9 cellular contexts compared by ENCODE assay signal in genomic region chr19:13260883-13261653, GRCh38.
A peak's percentile ranks its signal among the peaks of the same experiment; 100 is the strongest.
DNase-seq lines count a peak whose midpoint lies in the region; ATAC-seq, FAIRE-seq and TF ChIP-seq lines count a peak whose summit lies in the region.
"Had no signal": no experiment of that assay in that cellular context is flagged by ENCODE, and none has a peak within 500 bp of the region (broad histone marks: within the 10 kb centered on the region; RNA-seq: fewer than 3 reads in every experiment).

No MANE protein-coding gene starts in this region.

- H3K36me3 ChIP-seq in bronchial epithelial cell (ENCODE audit: control insufficient read depth, insufficient read depth, low read length): no peaks in the 10 kb centered on the region

- TF ChIP-seq CTCF in HFF-Myc (IDR thresholded peaks at IDR 0.05; ENCODE audit: low read depth, low read length, missing control alignments) (no peak), bronchial epithelial cell (IDR thresholded peaks at IDR 0.05; ENCODE audit: insufficient read depth, low read length, severe bottlenecking) (no peak)

- no peak overlapping the region for H3K4me3 ChIP-seq in HFF-Myc (replicated peaks; ENCODE audit: low read depth, low read length)
- H3K4me3 ChIP-seq in bronchial epithelial cell (ENCODE audit: low read depth, low read length): no peak overlapping the region

- no peaks in the 10 kb centered on the region for H3K27me3 ChIP-seq in bronchial epithelial cell (ENCODE audit: control insufficient read depth, insufficient read depth, low read length)

- no peak for TF ChIP-seq POLR2A in GM12891 (IDR thresholded peaks at IDR 0.05; ENCODE audit: low read depth, low read length)

- no peak for ATAC-seq in left lobe of liver

- FAIRE-seq in GM12891 (lab: Jason Lieb, UNC) (peak; percentile 94), bronchial epithelial cell (lab: Jason Lieb, UNC) (no peak)
- FAIRE-seq: TTC549 had no signal

- DNase-seq in GM12891 (ENCODE audit: insufficient read length, low spot score) (peak; percentile 65), HFF-Myc (ENCODE audit: extremely low read depth, low read depth) (peak; percentile 56), NOMO-1 treated with DMSO at 0.1 percent for 48 hours (lab: John Stamatoyannopoulos, UW; ENCODE audit: unreplicated experiment) (peak; percentile 90), bronchial epithelial cell (ENCODE audit: low read depth) (peak; percentile 96), smooth muscle cell of the brain vasculature (ENCODE audit: low read depth, low spot score) (peak; percentile 50), NCI-H2029 treated with DMSO at 0.1 percent for 48 hours (lab: John Stamatoyannopoulos, UW) (no peak), NCI-H1694 treated with DMSO at 0.1 percent for 48 hours (lab: John Stamatoyannopoulos, UW) (no peak), left lobe of liver (ENCODE audit: low spot score) (no peak)

TF ChIP-seq in GM12891, 5 proteins besides CTCF, POLR2A, EP300 and RAD21:
- TF ChIP-seq POLR2AphosphoS5 (IDR thresholded peaks at IDR 0.05; ENCODE audit: low read depth, low read length): no peak
- no peak for TF ChIP-seq PAX5 (IDR thresholded peaks at IDR 0.05; ENCODE audit: insufficient read depth, low read length, severe bottlenecking)
- TF ChIP-seq SPI1 (IDR thresholded peaks at IDR 0.05; ENCODE audit: low read depth, low read length): peak; percentile 51
- TF ChIP-seq TAF1 (IDR thresholded peaks at IDR 0.05; ENCODE audit: low read depth, low read length): no peak
- peak; percentile 89 for TF ChIP-seq POU2F2 (IDR thresholded peaks at IDR 0.05; ENCODE audit: low read depth, low read length)

Comparison
In these comparisons a context has a peak if more than half of its experiments do, and no peak if none do; other contexts are left out.
1. DNase-seq: peak in GM12891 (single experiment), HFF-Myc (single experiment), NOMO-1 treated with DMSO at 0.1 percent for 48 hours (single experiment), bronchial epithelial cell (single experiment) and smooth muscle cell of the brain vasculature (single experiment); none in NCI-H2029 treated with DMSO at 0.1 percent for 48 hours (single experiment), NCI-H1694 treated with DMSO at 0.1 percent for 48 hours (single experiment) and left lobe of liver (single experiment).